20 cellular contexts compared by ENCODE assay signal in genomic region chr3:18481946-18482548, GRCh38. TPM values are rescaled to one million over a fixed set of nuclear protein-coding genes. Genes with fewer than 3 reads are reported as not detected.
DNase-seq lines count a peak whose midpoint lies in the region; ATAC-seq, FAIRE-seq and TF ChIP-seq lines count a peak whose summit lies in the region.
"Had no signal": no experiment of that assay in that cellular context is flagged by ENCODE, and none has a peak within 500 bp of the region (broad histone marks: within the 10 kb centered on the region; RNA-seq: fewer than 3 reads in every experiment).

No MANE protein-coding gene starts in this region.

- no peak overlapping the region for H3K4me3 Mint-ChIP-seq in activated CD4-positive, alpha-beta T cell treated with anti-CD3 and anti-CD28 coated beads, Interleukin-2, amount 10 ng/mL, durations not matched to agents 24 days and 14 days
- H3K4me3 Mint-ChIP-seq in progenitor cell of endocrine pancreas (ENCODE audit: low read depth): no peak overlapping the region
- H3K4me3 Mint-ChIP-seq: H9 had no signal

- H3K4me1 ChIP-seq in K562 (replicated peaks in 1 of 2; ENCODE audit: control insufficient read depth in 2 of 2, insufficient read depth in 2 of 2, low read length in 2 of 2): no peaks in the 10 kb centered on the region

- WGBS in K562 (ENCODE audit: insufficient coverage, low coverage, missing lambda C conversion rate): 2% methylated on average over 4 of the region's 4 CpGs

- TF ChIP-seq RAD21 in K562 (CRISPR knock-in tag; conservative IDR thresholded peaks at IDR 0.05 in 1 of 2, IDR thresholded peaks at IDR 0.05 in 1 of 2): no peak

- no peaks in the 10 kb centered on the region for H3K9me1 ChIP-seq in K562 (ENCODE audit: control insufficient read depth, insufficient read depth, low read length)

- no peaks in the 10 kb centered on the region for H4K20me1 ChIP-seq in K562 (replicated peaks; ENCODE audit: control insufficient read depth, insufficient read depth, low read length)

- no peak overlapping the region for H2AFZ ChIP-seq in K562 (ENCODE audit: low read depth, low read length)

- peak overlapping the region; percentile 35 for H3K27ac Mint-ChIP-seq in activated CD4-positive, alpha-beta T cell treated with anti-CD3 and anti-CD28 coated beads, Interleukin-2, amount 10 ng/mL, durations not matched to agents 24 days and 14 days
- peak overlapping the region; percentile 23 for H3K27ac Mint-ChIP-seq in progenitor cell of endocrine pancreas
- H3K27ac Mint-ChIP-seq: H9 had no signal

- no peak overlapping the region for H3K27ac ChIP-seq in K562 (ENCODE audit: extremely low read depth, low read depth, low read length)
- H3K27ac ChIP-seq: C4-2B, PC-9 had no signal

- H3K27me3 Mint-ChIP-seq in activated CD4-positive, alpha-beta T cell treated with anti-CD3 and anti-CD28 coated beads, Interleukin-2, amount 10 ng/mL, durations not matched to agents 24 days and 14 days: no peaks in the 10 kb centered on the region
- no peaks in the 10 kb centered on the region for H3K27me3 Mint-ChIP-seq in progenitor cell of endocrine pancreas

- no peak for TF ChIP-seq CTCF in K562 (IDR thresholded peaks at IDR 0.05 in 2 of 3, conservative IDR thresholded peaks at IDR 0.05 in 1 of 3; ENCODE audit: insufficient read depth in 2 of 3, low read depth in 1 of 3, low read length in 3 of 3)
- no peak for TF ChIP-seq CTCF in progenitor cell of endocrine pancreas (IDR thresholded peaks at IDR 0.05; ENCODE audit: unreplicated experiment)

- H3K27me3 ChIP-seq in K562 (ENCODE audit: control insufficient read depth in 2 of 2, insufficient read depth in 2 of 2, low read length in 2 of 2): no peaks in the 10 kb centered on the region
- H3K27me3 ChIP-seq: MG63 had no signal

- H3K9ac ChIP-seq in K562 (ENCODE audit: insufficient read depth in 1 of 2, low read depth in 2 of 2, low read length in 2 of 2): no peak overlapping the region

- POLR2A ChIA-PET in K562 (lab: Yijun Ruan, JAX): no interaction called here

- peaks cover 45% of the 10 kb centered on the region for H3K36me3 Mint-ChIP-seq in activated CD4-positive, alpha-beta T cell treated with anti-CD3 and anti-CD28 coated beads, Interleukin-2, amount 10 ng/mL, durations not matched to agents 24 days and 14 days (ENCODE audit: low read depth)
- no peaks in the 10 kb centered on the region for H3K36me3 Mint-ChIP-seq in progenitor cell of endocrine pancreas (ENCODE audit: insufficient read depth)

- intact Hi-C loops in activated CD4-positive, alpha-beta T cell treated with anti-CD3 and anti-CD28 coated beads, Interleukin-2, amount 10 ng/mL, durations not matched to agents 24 days and 14 days (cut with micrococcal nuclease): no loop called here
- intact Hi-C loops in K562 (cut with micrococcal nuclease): no loop called here

- in situ Hi-C loops in K562 (cut with MboI) (no loop called here), G401 (cut with HindIII; ENCODE audit: low sequenced_read_pairs) (no loop called here)

- TF ChIP-seq POLR2A in K562 (conservative IDR thresholded peaks at IDR 0.05): no peak

- FAIRE-seq in K562 (lab: Jason Lieb, UNC): peak; percentile 42
- FAIRE-seq: A204.1, HTR-8/SVneo had no signal

- H3K36me3 ChIP-seq in K562 (ENCODE audit: control insufficient read depth, insufficient read depth, low read length): no peaks in the 10 kb centered on the region
- H3K36me3 ChIP-seq: MG63 had no signal

- DNase-seq in activated CD4-positive, alpha-beta T cell treated with anti-CD3 and anti-CD28 coated beads, Interleukin-2, amount 10 ng/mL, durations not matched to agents 24 days and 14 days: no peak
- DNase-seq in activated CD4-positive, alpha-beta T cell treated with anti-CD3 and anti-CD28 coated beads for 1 hour: no peak
- DNase-seq in NCI-H226 (peak; percentile 76), K562 (ENCODE audit: extremely low read depth in 1 of 4, low spot score in 3 of 4) (no peak), progenitor cell of endocrine pancreas (ENCODE audit: low spot score, unreplicated experiment) (no peak), G401 (ENCODE audit: low spot score) (no peak), NCI-H1105 treated with DMSO at 0.1 percent for 48 hours (lab: John Stamatoyannopoulos, UW) (no peak), DMS79 treated with DMSO at 0.1 percent for 48 hours (lab: John Stamatoyannopoulos, UW) (no peak)
- DNase-seq: DMS153; H9; MG63; NCI-H1417 treated with DMSO at 0.1 percent for 48 hours; NCI-H2029; NCI-H2227 treated with DMSO at 0.1 percent for 48 hours; NCI-H526; NK-92 treated with Interleukin-12 subunit alpha and Interleukin-12 subunit beta, amount 100 ng/mL, for 24 hours; PC-9 had no signal

- peaks cover 14% of the 10 kb centered on the region for H3K9me3 Mint-ChIP-seq in activated CD4-positive, alpha-beta T cell treated with anti-CD3 and anti-CD28 coated beads, Interleukin-2, amount 10 ng/mL, durations not matched to agents 24 days and 14 days
- peaks cover 7% of the 10 kb centered on the region for H3K9me3 Mint-ChIP-seq in progenitor cell of endocrine pancreas (ENCODE audit: low read depth)
- H3K9me3 Mint-ChIP-seq: H9 had no signal

- no peaks in the 10 kb centered on the region for H3K79me2 ChIP-seq in K562 (ENCODE audit: control insufficient read depth, insufficient read depth, low read length)

- H3K9me3 ChIP-seq in K562 (replicated peaks; ENCODE audit: control insufficient read depth, insufficient read depth, low read depth, low read length): no peaks in the 10 kb centered on the region
- H3K9me3 ChIP-seq: MG63 had no signal

- BruUV-seq in K562 (replicated peaks; lab: Mats Ljungman, UMichigan): no TSS peak

- no peak for TF ChIP-seq EP300 in K562 (IDR thresholded peaks at IDR 0.05; ENCODE audit: low read length)

- CTCF ChIA-PET in K562 (lab: Yijun Ruan, JAX; ENCODE audit: low intra/inter-chr PET ratio): no interaction called here

- no peak overlapping the region for H3K4me3 ChIP-seq in K562
- H3K4me3 ChIP-seq: MG63, PC-9 had no signal

- H3K4me1 Mint-ChIP-seq in activated CD4-positive, alpha-beta T cell treated with anti-CD3 and anti-CD28 coated beads, Interleukin-2, amount 10 ng/mL, durations not matched to agents 24 days and 14 days: peaks cover 7% of the 10 kb centered on the region
- H3K4me1 Mint-ChIP-seq in progenitor cell of endocrine pancreas (ENCODE audit: low read depth): peaks cover 4% of the 10 kb centered on the region
- H3K4me1 Mint-ChIP-seq: H9 had no signal

- ATAC-seq in K562: no peak

- no peak overlapping the region for H3K4me2 ChIP-seq in K562 (ENCODE audit: insufficient read depth, low read length)
- H3K4me2 ChIP-seq: PC-9 had no signal

TF ChIP-seq in K562, 482 proteins besides CTCF, POLR2A, EP300 and RAD21 (continues in another document):
- no peak for TF ChIP-seq ZNF589 (CRISPR knock-in tag; IDR thresholded peaks at IDR 0.05; ENCODE audit: low read depth)
- TF ChIP-seq ZNF586 (CRISPR knock-in tag; conservative IDR thresholded peaks at IDR 0.05): no peak
- TF ChIP-seq ATF4 (CRISPR knock-in tag; IDR thresholded peaks at IDR 0.05): no peak
- TF ChIP-seq JUND (IDR thresholded peaks at IDR 0.05; ENCODE audit: borderline replicate concordance, low read depth, low read length): no peak
- no peak for TF ChIP-seq JUND (tag; IDR thresholded peaks at IDR 0.05; ENCODE audit: borderline replicate concordance, low read depth, low read length)
- TF ChIP-seq CEBPG (CRISPR knock-in tag; IDR thresholded peaks at IDR 0.05): no peak
- TF ChIP-seq CEBPG (tag; conservative IDR thresholded peaks at IDR 0.05 in 1 of 2, IDR thresholded peaks at IDR 0.05 in 1 of 2): 0 out of 4 replicates have a peak, but pooled peaks of 1 of the 2 experiments have one; percentile 21
- TF ChIP-seq FOSL1 (tag; conservative IDR thresholded peaks at IDR 0.05): no peak
- no peak for TF ChIP-seq ZNF766 (CRISPR knock-in tag; conservative IDR thresholded peaks at IDR 0.05)

RNA-seq across cellular contexts. Expression of gene SATB1, which starts 56.9 kb away (rescaled TPM):
- 561 and 571 TPM in 2 replicates for total RNA-seq in activated CD4-positive, alpha-beta T cell treated with anti-CD3 and anti-CD28 coated beads, Interleukin-2, amount 10 ng/mL, durations not matched to agents 24 days and 14 days
- total RNA-seq in K562 (2011; cell fraction: chromatin; rRNA removed; ENCODE audit: low replicate concordance): 2.3 and 2.6 TPM in 2 replicates
- total RNA-seq in K562 (2011; cell fraction: nucleolus; rRNA removed): 0.17 and 0.26 TPM in 2 replicates
- total RNA-seq in K562 (2011; cell fraction: nucleoplasm; rRNA removed): 1.2 and 1.5 TPM in 2 replicates
- 0.09 and 0.29 TPM in 2 replicates for total RNA-seq in K562 (2014; rRNA removed)
- 0.03 and 0.40 TPM in 2 replicates for total RNA-seq in K562 (2014; rRNA removed; fragmentation: Illumina TruSeq; extraction: Trizol)
- 0.11 and 0.22 TPM in 2 replicates for total RNA-seq in K562 (2015; rRNA removed; fragmentation: Illumina TruSeq; extraction: Trizol)
- 0.67 and 0.75 TPM in 2 replicates for total RNA-seq in K562 (2021)
- polyA plus RNA-seq in K562 (2011; rRNA removed): 0.66 and 2.5 TPM in 2 replicates
- polyA plus RNA-seq in K562 (2011; cell fraction: cytosol; rRNA removed): 0.07 and 1.2 TPM in 2 replicates
- polyA plus RNA-seq in K562 (2011; cell fraction: nucleus; rRNA removed): 0.70 and 2.0 TPM in 2 replicates
- 0.08 and 0.09 TPM in 2 replicates for polyA plus RNA-seq in K562 (2012)
- 0.09 TPM in 1 of 2 replicates, not detected in the other for polyA plus RNA-seq in K562 (2014; fragmentation: Illumina TruSeq; extraction: Trizol)
- under 1 TPM; 0.03 to 0.08 TPM for polyA plus RNA-seq in K562 (2014; fragmentation: Nextera tagmentation; extraction: Ambion mirVana)
- polyA plus RNA-seq in K562 (2014; rRNA removed): 0.09 TPM in 1 of 2 replicates, not detected in the other
- polyA minus RNA-seq in K562 (2011; rRNA and poly(A)+ RNA removed): 1.3 and 5.1 TPM in 2 replicates
- polyA minus RNA-seq in K562 (2011; cell fraction: cytosol; rRNA and poly(A)+ RNA removed): 1.6 TPM in 1 of 2 replicates, not detected in the other
- polyA minus RNA-seq in K562 (2011; cell fraction: nucleus; rRNA and poly(A)+ RNA removed): 2.1 and 5.0 TPM in 2 replicates
- 58.3 and 65.6 TPM in 2 replicates for total RNA-seq in progenitor cell of endocrine pancreas
- 0.18 TPM in 1 of 2 replicates, not detected in the other for total RNA-seq in G401 (2014; rRNA removed; shearing (Covaris generic))

Comparison
In these comparisons a context has a peak if more than half of its experiments do, and no peak if none do; other contexts are left out.
1. RNA of gene SATB1, which starts 56.9 kb away (total RNA-seq): 561 to 571 TPM in activated CD4-positive, alpha-beta T cell treated with anti-CD3 and anti-CD28 coated beads, Interleukin-2, amount 10 ng/mL, durations not matched to agents 24 days and 14 days and 58.3 to 65.6 TPM in progenitor cell of endocrine pancreas; 0.03 to 2.6 TPM in K562 and 0.18 TPM in G401; every median in the first group is over 10 times any median in the second.